In the genomic region with DNA sequence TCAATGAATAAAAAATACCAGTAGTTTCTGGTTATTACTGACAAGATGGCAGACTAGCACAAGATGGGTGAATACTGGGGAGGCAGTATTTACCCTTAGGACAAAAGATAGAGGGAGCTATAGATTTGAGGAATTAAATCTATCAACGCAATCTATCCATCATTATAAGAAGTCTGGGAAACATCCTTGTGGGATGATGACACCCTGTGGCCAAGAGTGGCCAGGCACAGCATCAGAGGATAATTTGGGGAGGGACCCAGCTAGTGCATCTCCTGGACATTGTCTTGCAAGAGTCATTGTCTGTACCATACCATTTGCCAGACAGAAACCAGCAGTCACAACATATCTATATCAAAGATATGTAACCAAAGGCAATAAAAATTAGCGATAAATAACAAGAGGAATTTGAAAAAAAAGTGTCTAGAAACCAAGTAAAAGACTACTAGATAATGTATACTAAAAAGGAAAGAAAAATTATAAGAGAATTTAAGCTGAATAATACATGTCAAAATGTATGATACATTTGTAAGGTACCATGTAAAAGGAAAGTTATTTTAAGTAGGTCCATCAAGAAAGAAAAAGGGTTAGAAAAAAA, we compare ENCODE assay signal across 12 cellular contexts. TPM values are rescaled to one million over a fixed set of nuclear protein-coding genes. Genes with fewer than 3 reads are reported as not detected.
A peak's percentile ranks its signal among the peaks of the same experiment; 100 is the strongest.
DNase-seq lines count a peak whose midpoint lies in the region; ATAC-seq and TF ChIP-seq lines count a peak whose summit lies in the region.
"Had no signal": no experiment of that assay in that cellular context is flagged by ENCODE, and none has a peak within 500 bp of the region (broad histone marks: within the 10 kb centered on the region; RNA-seq: fewer than 3 reads in every experiment).

No MANE protein-coding gene starts in this region.

- no peak overlapping the region for H2AFZ ChIP-seq in mammary epithelial cell (ENCODE audit: low read depth, low read length)

- TF ChIP-seq CTCF in DOHH2 (IDR thresholded peaks at IDR 0.05; ENCODE audit: low read depth, low read length, poor library complexity, severe bottlenecking) (peak; percentile 12), mammary epithelial cell (conservative IDR thresholded peaks at IDR 0.05 in 1 of 2, IDR thresholded peaks at IDR 0.05 in 1 of 2; ENCODE audit: extremely low read depth in 1 of 2, insufficient read depth in 1 of 2, low read depth in 1 of 2, low read length in 2 of 2) (peak; percentile 65 to 75)

- BruUV-seq in mammary epithelial cell (replicated peaks; lab: Mats Ljungman, UMichigan), result no TSS peak

- no peak overlapping the region for H3K4me3 ChIP-seq in DOHH2 (ENCODE audit: low read length)
- H3K4me3 ChIP-seq in mammary epithelial cell (replicated peaks in 1 of 3; ENCODE audit: insufficient read depth in 1 of 3, low read depth in 2 of 3, low read length in 3 of 3), result no peak overlapping the region

- no peak overlapping the region for H3K9ac ChIP-seq in mammary epithelial cell (ENCODE audit: insufficient read depth, low read length)

- H3K79me2 ChIP-seq in DOHH2 (ENCODE audit: control insufficient read depth, low read length) (no peaks in the 10 kb centered on the region), mammary epithelial cell (ENCODE audit: insufficient read depth, low read length) (no peaks in the 10 kb centered on the region)

- H3K27me3 ChIP-seq in DOHH2 (ENCODE audit: control insufficient read depth, low read length) (no peaks in the 10 kb centered on the region), mammary epithelial cell (ENCODE audit: insufficient read depth, low read length) (peaks cover 2% of the 10 kb centered on the region)

- CTCF ChIA-PET in mammary epithelial cell (lab: Charles Lee; ENCODE audit: low non-redundant PET), result interaction anchor here (0.5 to 0.6 kb wide), 3 partner anchors 68 to 403 kb away, joined by 3 to 12 read pairs (median 4); no protein-coding TSS in a partner anchor

- dilution Hi-C loops in mammary epithelial cell (cut with HindIII; ENCODE audit: low sequenced_read_pairs), result no loop called here

- H3K27ac ChIP-seq in DOHH2 (ENCODE audit: low read depth, low read length) (no peak overlapping the region), mammary epithelial cell (ENCODE audit: insufficient read depth, low read depth, low read length) (no peak overlapping the region)

- H3K4me1 ChIP-seq in DOHH2 (ENCODE audit: control insufficient read depth, low read length), result no peaks in the 10 kb centered on the region
- H3K4me1 ChIP-seq in mammary epithelial cell (ENCODE audit: insufficient read depth, low read length), result no peaks in the 10 kb centered on the region

- in situ Hi-C loops in mammary epithelial cell (cut with MboI; ENCODE audit: low sequenced_read_pairs in 2 of 2), result no loop called here

- DNase-seq in NCI-H146 (lab: John Stamatoyannopoulos, UW) (peak; percentile 37), mammary epithelial cell (no peak), midbrain (lab: John Stamatoyannopoulos, UW) (peak; percentile 44), SHP77 treated with DMSO at 0.1 percent for 48 hours (lab: John Stamatoyannopoulos, UW) (no peak), NOMO-1 treated with DMSO at 0.1 percent for 48 hours (lab: John Stamatoyannopoulos, UW; ENCODE audit: unreplicated experiment) (no peak), OCI-M2 (lab: John Stamatoyannopoulos, UW; ENCODE audit: unreplicated experiment) (no peak)
- DNase-seq: activated CD8-positive, alpha-beta T cell treated with anti-CD3 and anti-CD28 coated beads, Interleukin-2, amount 10 ng/mL, durations not matched to agents 7 days and 5 days; effector memory CD4-positive, alpha-beta T cell; naive thymus-derived CD4-positive, alpha-beta T cell had no signal

- H4K20me1 ChIP-seq in DOHH2 (ENCODE audit: control insufficient read depth, insufficient read depth, low read depth, low read length) (no peaks in the 10 kb centered on the region), mammary epithelial cell (ENCODE audit: insufficient read depth, low read length) (no peaks in the 10 kb centered on the region)

- H3K9me3 ChIP-seq in DOHH2 (ENCODE audit: control insufficient read depth, insufficient read depth, low read length) (no peaks in the 10 kb centered on the region), mammary epithelial cell (replicated peaks; ENCODE audit: insufficient read depth, low read length) (no peaks in the 10 kb centered on the region)

- H3K36me3 ChIP-seq in DOHH2 (ENCODE audit: control insufficient read depth, low read length), result no peaks in the 10 kb centered on the region
- no peaks in the 10 kb centered on the region for H3K36me3 ChIP-seq in mammary epithelial cell (ENCODE audit: insufficient read depth, low read length)

- 56% methylated on average over 2 of the region's 2 CpGs for WGBS in mammary epithelial cell (ENCODE audit: low coverage, missing lambda C conversion rate)

- no peaks in the 10 kb centered on the region for H3K9me2 ChIP-seq in DOHH2 (replicated peaks; ENCODE audit: control insufficient read depth, low read length)

- intact Hi-C loops in mammary epithelial cell (cut with micrococcal nuclease), result loop anchor here (1.0 to 2.0 kb wide), 4 partner anchors 387 to 1430 kb away; no protein-coding TSS in a partner anchor

- H3F3A ChIP-seq in DOHH2 (ENCODE audit: control insufficient read depth, insufficient read depth), result no peaks in the 10 kb centered on the region

- ATAC-seq in HG03196 (IDR thresholded peaks at IDR 0.05; ENCODE audit: unreplicated experiment), result no peak
- ATAC-seq: activated CD8-positive, alpha-beta T cell treated with anti-CD3 and anti-CD28 coated beads, Interleukin-2, amount 10 ng/mL, durations not matched to agents 7 days and 5 days; HCT116; naive thymus-derived CD4-positive, alpha-beta T cell had no signal

- no peak overlapping the region for H3K4me2 ChIP-seq in DOHH2 (ENCODE audit: low read length)
- H3K4me2 ChIP-seq in mammary epithelial cell (ENCODE audit: insufficient read depth, low read depth, low read length), result no peak overlapping the region

RNA-seq across cellular contexts. Expression of a gene that starts 22.9 kb away (rescaled TPM):
- total RNA-seq in mammary epithelial cell, result not detected
- 0.15 TPM for polyA plus RNA-seq in mammary epithelial cell
- polyA minus RNA-seq in mammary epithelial cell, result not detected
- total RNA-seq: activated CD8-positive, alpha-beta T cell treated with anti-CD3 and anti-CD28 coated beads, Interleukin-2, amount 10 ng/mL, durations not matched to agents 7 days and 5 days; naive thymus-derived CD4-positive, alpha-beta T cell had no signal
- polyA plus RNA-seq: naive thymus-derived CD4-positive, alpha-beta T cell had no signal

Comparison
In these comparisons a context has a peak if more than half of its experiments do, and no peak if none do; other contexts are left out.
1. DNase-seq: peak in NCI-H146 (single experiment) and midbrain (single experiment); none in mammary epithelial cell (single experiment), SHP77 treated with DMSO at 0.1 percent for 48 hours (single experiment), NOMO-1 treated with DMSO at 0.1 percent for 48 hours (single experiment) and OCI-M2 (single experiment).